5 cellular contexts compared by ENCODE assay signal in genomic region chr3:120323761-120324160, GRCh38. TPM values are rescaled to one million over a fixed set of nuclear protein-coding genes. Genes with fewer than 3 reads are reported as not detected.
"Had no signal": no experiment of that assay in that cellular context is flagged by ENCODE, and none has a peak within 500 bp of the region (broad histone marks: within the 10 kb centered on the region; RNA-seq: fewer than 3 reads in every experiment).

No MANE protein-coding gene starts in this region.

RNA-seq across cellular contexts. Expression of gene GPR156, which starts 38.7 kb away (rescaled TPM):
- total RNA-seq: activated CD4-positive, alpha-beta memory T cell treated with anti-CD3 and anti-CD28 coated beads, Interleukin-2, amount 10 ng/mL, durations not matched to agents 7 days and 5 days; body of pancreas; left lobe of liver; lung microvascular endothelial cell; Right ventricle myocardium inferior had no signal
